Comparison of ENCODE assay signal across 8 cellular contexts in genomic region chr17:78378225-78379133, GRCh38. TPM values are rescaled to one million over a fixed set of nuclear protein-coding genes. Genes with fewer than 3 reads are reported as not detected.
A peak's percentile ranks its signal among the peaks of the same experiment; 100 is the strongest.
DNase-seq lines count a peak whose midpoint lies in the region; ATAC-seq and TF ChIP-seq lines count a peak whose summit lies in the region.

Gene PGS1, plus strand, starts transcription at chr17:78378649. Its CDS starts 17 bp downstream, at chr17:78378666.

- CTCF ChIA-PET in PC-3 (lab: Charles Lee) = no interaction called here

- H3K9me3 Mint-ChIP-seq in activated T-cell treated with anti-CD3 and anti-CD28 coated beads, Interleukin-2, amount 50 U/mL, for 4 hours = no peaks in the 10 kb centered on the region

- ATAC-seq in HG03442 (IDR thresholded peaks at IDR 0.05; ENCODE audit: unreplicated experiment) (peak; percentile 59), PC-3 (peak; percentile 62)
- ATAC-seq in activated T-cell treated with anti-CD3 and anti-CD28 coated beads, Interleukin-2, amount 50 U/mL, for 4 hours = peak; percentile 39

- peak within 1 kb of the TSS; percentile 98 for H3K4me3 Mint-ChIP-seq in activated T-cell treated with anti-CD3 and anti-CD28 coated beads, Interleukin-2, amount 50 U/mL, for 4 hours

- BruUV-seq in PC-3 (replicated peaks; lab: Mats Ljungman, UMichigan) = TSS peak; percentile 98

- peaks cover 42% of the 10 kb centered on the region for H3K4me1 Mint-ChIP-seq in activated T-cell treated with anti-CD3 and anti-CD28 coated beads, Interleukin-2, amount 50 U/mL, for 4 hours (ENCODE audit: low read depth)

- H3K9ac ChIP-seq in PC-3 (ENCODE audit: low read length) (peak within 1 kb of the TSS; percentile 89), muscle layer of colon (ENCODE audit: low read length) (peak within 1 kb of the TSS; percentile 70)

- peak; percentile 29 for DNase-seq in DMS79 treated with DMSO at 0.1 percent for 48 hours (lab: John Stamatoyannopoulos, UW)
- DNase-seq in DMS79 (lab: John Stamatoyannopoulos, UW) = no peak
- DNase-seq in PC-3 = peak; percentile 78
- DNase-seq in activated T-cell treated with anti-CD3 and anti-CD28 coated beads, Interleukin-2, amount 50 U/mL, for 4 hours = peak; percentile 74
- DNase-seq in stimulated activated CD8-positive, alpha-beta memory T cell treated with anti-CD3 and anti-CD28 coated beads, Interleukin-7, amount 100 ng/mL, for 4 hours (ENCODE audit: low read depth in 2 of 2) = peak; percentile 58 to 76

- TF ChIP-seq CTCF in PC-3 (conservative IDR thresholded peaks at IDR 0.05; ENCODE audit: low read depth, low read length) = 0 out of 2 replicates have a peak, but pooled peaks have one; percentile 9

- 1% methylated on average over 87 to 89 of the region's 89 CpGs for WGBS in esophagus, 2 donors

- no peaks in the 10 kb centered on the region for H3K27me3 Mint-ChIP-seq in activated T-cell treated with anti-CD3 and anti-CD28 coated beads, Interleukin-2, amount 50 U/mL, for 4 hours (ENCODE audit: low read depth)

- intact Hi-C loops in PC-3 (cut with micrococcal nuclease) = loop anchor here (2.0 kb wide), 1 partner anchor 18 kb away; the partner anchor contains the start of gene SOCS3

- H3K36me3 Mint-ChIP-seq in activated T-cell treated with anti-CD3 and anti-CD28 coated beads, Interleukin-2, amount 50 U/mL, for 4 hours (ENCODE audit: insufficient read depth) = peaks cover 16% of the 10 kb centered on the region

- H3K79me2 ChIP-seq in PC-3 (ENCODE audit: low read length) = peaks cover 50% of the 10 kb centered on the region

- H3K27me3 ChIP-seq in PC-3 (ENCODE audit: low read length) (no peaks in the 10 kb centered on the region), esophagus (ENCODE audit: control insufficient read depth in 1 of 2, insufficient read depth in 2 of 2, low read length in 2 of 2) (no peaks in the 10 kb centered on the region), muscle layer of colon (ENCODE audit: control insufficient read depth in 1 of 2, insufficient read depth in 2 of 2, low read length in 2 of 2) (no peaks in the 10 kb centered on the region)

- peak within 1 kb of the TSS; percentile 81 for H3K4me2 ChIP-seq in PC-3 (ENCODE audit: low read length)

- H3K4me3 ChIP-seq in PC-3 (ENCODE audit: low read length) = peak within 1 kb of the TSS; percentile 78
- peak within 1 kb of the TSS; percentile 85 to 93 for H3K4me3 ChIP-seq in esophagus (ENCODE audit: low read depth in 1 of 2, low read length in 2 of 2)
- H3K4me3 ChIP-seq in muscle layer of colon (ENCODE audit: low read depth in 1 of 2, low read length in 2 of 2) = peak within 1 kb of the TSS; percentile 90 to 91

- H2AFZ ChIP-seq in PC-3 (ENCODE audit: low read length) = peak within 1 kb of the TSS; percentile 94

- no peaks in the 10 kb centered on the region for H3K9me2 ChIP-seq in PC-3 (replicated peaks; ENCODE audit: low read length)

- H3K4me1 ChIP-seq in PC-3 (ENCODE audit: insufficient read depth, low read length) (peaks cover 67% of the 10 kb centered on the region), esophagus (ENCODE audit: control insufficient read depth in 2 of 2, insufficient read depth in 2 of 2, low read length in 1 of 2) (peaks cover 2 to 14% of the 10 kb centered on the region in 2 donors), muscle layer of colon (ENCODE audit: insufficient read depth, low read length) (peaks cover 19% of the 10 kb centered on the region)

- peaks cover 22% of the 10 kb centered on the region for H4K20me1 ChIP-seq in PC-3 (ENCODE audit: low read length)

- H3K36me3 ChIP-seq in PC-3 (ENCODE audit: low read depth, low read length) (peaks cover 5% of the 10 kb centered on the region; the same call in 1 of the 2 replicates), esophagus (ENCODE audit: control insufficient read depth in 2 of 2, insufficient read depth in 2 of 2, low read length in 1 of 2) (no peaks in the 10 kb centered on the region), muscle layer of colon (ENCODE audit: insufficient read depth, low read length) (no peaks in the 10 kb centered on the region)

- no peaks in the 10 kb centered on the region for H3K9me3 ChIP-seq in PC-3 (ENCODE audit: low read length)
- H3K9me3 ChIP-seq in esophagus (ENCODE audit: control insufficient read depth in 2 of 2, insufficient read depth in 1 of 2, low read depth in 1 of 2, low read length in 1 of 2) = no peaks in the 10 kb centered on the region
- H3K9me3 ChIP-seq in muscle layer of colon (ENCODE audit: low read length) = no peaks in the 10 kb centered on the region

- peaks cover 9% of the 10 kb centered on the region for H3F3A ChIP-seq in PC-3 (ENCODE audit: low read length, unreplicated experiment)

- POLR2A ChIA-PET in PC-3 (lab: Charles Lee; ENCODE audit: unreplicated experiment) = interaction anchor here (0.6 kb wide), 1 partner anchor 9 kb away, joined by 6 read pairs; no protein-coding TSS in a partner anchor

- H3K27ac ChIP-seq in PC-3 (ENCODE audit: low read length) (peak within 1 kb of the TSS; percentile 76), esophagus (ENCODE audit: low read depth in 2 of 2, low read length in 1 of 2) (peak within 1 kb of the TSS; percentile 84 to 90), muscle layer of colon (ENCODE audit: low read depth, low read length) (peak within 1 kb of the TSS; percentile 96)

RNA-seq across cellular contexts. Expression of gene PGS1, which starts in this region (rescaled TPM):
- 40.6 and 47.0 TPM in 2 replicates for total RNA-seq in PC-3 (2014; rRNA removed)
- 10 to 100 TPM; 47.4 to 51.7 (median 47.5) TPM for total RNA-seq in activated T-cell treated with anti-CD3 and anti-CD28 coated beads, Interleukin-2, amount 50 U/mL, for 4 hours
- polyA plus RNA-seq in esophagus = 10 to 100 TPM; 13.9 to 14.2 TPM
